12 cellular contexts compared by ENCODE assay signal in the genomic region with DNA sequence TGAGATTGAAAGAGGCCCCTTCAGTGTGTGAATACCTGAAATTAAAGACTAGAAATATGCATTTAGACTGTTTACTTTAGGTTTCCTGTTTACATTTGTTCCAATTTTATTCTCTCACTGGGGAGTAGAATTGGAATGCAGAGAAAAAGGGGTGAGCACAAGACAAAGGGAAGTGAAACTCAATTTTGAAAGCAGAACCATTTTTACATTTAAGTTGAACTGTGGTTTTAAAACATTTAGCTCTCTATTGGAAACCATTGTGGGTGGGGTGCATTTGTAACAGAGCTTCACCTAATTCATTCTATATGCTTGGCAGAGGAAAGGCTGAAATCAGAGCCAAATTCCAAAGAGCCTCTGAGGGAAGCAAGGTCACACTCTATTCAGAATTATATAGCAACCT.
A peak's percentile ranks its signal among the peaks of the same experiment; 100 is the strongest.
DNase-seq lines count a peak whose midpoint lies in the region; ATAC-seq, FAIRE-seq and TF ChIP-seq lines count a peak whose summit lies in the region.
"Had no signal": no experiment of that assay in that cellular context is flagged by ENCODE, and none has a peak within 500 bp of the region (broad histone marks: within the 10 kb centered on the region; RNA-seq: fewer than 3 reads in every experiment).

No MANE protein-coding gene starts in this region.

- peaks cover 50% of the 10 kb centered on the region for H3K4me1 Mint-ChIP-seq in stimulated activated naive CD8-positive, alpha-beta T cell treated with anti-CD3 and anti-CD28 coated beads, Interleukin-15, Interleukin-2, amounts not matched to agents 100 ng/mL and 50 ng/mL, for 24 hours (ENCODE audit: low read depth)
- peaks cover 43% of the 10 kb centered on the region for H3K4me1 Mint-ChIP-seq in stimulated activated naive CD8-positive, alpha-beta T cell treated with anti-CD3 and anti-CD28 coated beads, Interleukin-15, amount 100 ng/mL, for 72 hours

- no peaks in the 10 kb centered on the region for H3K36me3 Mint-ChIP-seq in stimulated activated naive CD8-positive, alpha-beta T cell treated with anti-CD3 and anti-CD28 coated beads, Interleukin-15, Interleukin-2, amounts not matched to agents 100 ng/mL and 50 ng/mL, for 24 hours (ENCODE audit: low read depth)

- TF ChIP-seq CTCF in sigmoid colon (IDR thresholded peaks at IDR 0.05), result no peak
- no peak for TF ChIP-seq CTCF in D721Med (IDR thresholded peaks at IDR 0.05; ENCODE audit: insufficient read depth, missing control alignments)

- H3K9me3 ChIP-seq in sigmoid colon, result no peaks in the 10 kb centered on the region

- no peaks in the 10 kb centered on the region for H3K36me3 ChIP-seq in sigmoid colon

- no peak overlapping the region for H3K4me3 Mint-ChIP-seq in stimulated activated naive CD8-positive, alpha-beta T cell treated with anti-CD3 and anti-CD28 coated beads, Interleukin-15, Interleukin-2, amounts not matched to agents 100 ng/mL and 50 ng/mL, for 24 hours
- H3K4me3 Mint-ChIP-seq in stimulated activated naive CD8-positive, alpha-beta T cell treated with anti-CD3 and anti-CD28 coated beads, Interleukin-15, amount 100 ng/mL, for 72 hours, result no peak overlapping the region
- H3K4me3 Mint-ChIP-seq: activated naive CD4-positive, alpha-beta T cell treated with anti-CD3 and anti-CD28 coated beads for 36 hours had no signal

- no peak overlapping the region for H3K27ac ChIP-seq in sigmoid colon
- H3K27ac ChIP-seq: C4-2B had no signal

- peaks cover 0 to 43% (median 34%) of the 10 kb centered on the region in 4 donors for H3K4me1 ChIP-seq in sigmoid colon

- H3K27me3 ChIP-seq in sigmoid colon, result no peaks in the 10 kb centered on the region

- H3K9me3 Mint-ChIP-seq in stimulated activated naive CD8-positive, alpha-beta T cell treated with anti-CD3 and anti-CD28 coated beads, Interleukin-15, Interleukin-2, amounts not matched to agents 100 ng/mL and 50 ng/mL, for 24 hours, result no peaks in the 10 kb centered on the region
- no peaks in the 10 kb centered on the region for H3K9me3 Mint-ChIP-seq in stimulated activated naive CD8-positive, alpha-beta T cell treated with anti-CD3 and anti-CD28 coated beads, Interleukin-15, amount 100 ng/mL, for 72 hours

- no peak overlapping the region for H3K4me3 ChIP-seq in sigmoid colon

- no peak for ATAC-seq in stimulated activated naive CD8-positive, alpha-beta T cell treated with anti-CD3 and anti-CD28 coated beads, Interleukin-15, amount 100 ng/mL, for 72 hours
- ATAC-seq in HG03103 (IDR thresholded peaks at IDR 0.05; ENCODE audit: low read depth, unreplicated experiment), result peak; percentile 57
- ATAC-seq in Right ventricle myocardium superior (ENCODE audit: poor library complexity), result no peak

- no peak for FAIRE-seq in D721Med (lab: Jason Lieb, UNC)

- intact Hi-C loops in sigmoid colon (cut with DNase I), result no loop called here
- intact Hi-C loops in Right ventricle myocardium superior (cut with DNase I), result no loop called here

- TF ChIP-seq EP300 in sigmoid colon (IDR thresholded peaks at IDR 0.05), result no peak

- no peak for DNase-seq in stimulated activated naive CD8-positive, alpha-beta T cell treated with anti-CD3 and anti-CD28 coated beads, Interleukin-15, amount 100 ng/mL, for 72 hours
- DNase-seq in SKM-1 treated with dmso at 0.1 percent for 144 hours (lab: John Stamatoyannopoulos, UW; ENCODE audit: unreplicated experiment) (peak; percentile 56), sigmoid colon (no peak), Right ventricle myocardium superior (no peak), hypothalamus (lab: John Stamatoyannopoulos, UW) (no peak), D721Med (ENCODE audit: insufficient read length, low spot score) (no peak)
- DNase-seq: activated naive CD4-positive, alpha-beta T cell treated with anti-CD3 and anti-CD28 coated beads for 36 hours; mesendoderm; stimulated activated CD8-positive, alpha-beta memory T cell treated with anti-CD3 and anti-CD28 coated beads, Interleukin-4, amount 100 ng/mL, for 48 hours had no signal

- no peaks in the 10 kb centered on the region for H3K27me3 Mint-ChIP-seq in stimulated activated naive CD8-positive, alpha-beta T cell treated with anti-CD3 and anti-CD28 coated beads, Interleukin-15, Interleukin-2, amounts not matched to agents 100 ng/mL and 50 ng/mL, for 24 hours
- H3K27me3 Mint-ChIP-seq in stimulated activated naive CD8-positive, alpha-beta T cell treated with anti-CD3 and anti-CD28 coated beads, Interleukin-15, amount 100 ng/mL, for 72 hours, result no peaks in the 10 kb centered on the region

- TF ChIP-seq POLR2A in sigmoid colon (IDR thresholded peaks at IDR 0.05), result no peak

- peak overlapping the region; percentile 3 for H3K27ac Mint-ChIP-seq in stimulated activated naive CD8-positive, alpha-beta T cell treated with anti-CD3 and anti-CD28 coated beads, Interleukin-15, Interleukin-2, amounts not matched to agents 100 ng/mL and 50 ng/mL, for 24 hours
- no peak overlapping the region for H3K27ac Mint-ChIP-seq in stimulated activated naive CD8-positive, alpha-beta T cell treated with anti-CD3 and anti-CD28 coated beads, Interleukin-15, amount 100 ng/mL, for 72 hours
- H3K27ac Mint-ChIP-seq: activated naive CD4-positive, alpha-beta T cell treated with anti-CD3 and anti-CD28 coated beads for 36 hours had no signal
